In the genomic region with DNA sequence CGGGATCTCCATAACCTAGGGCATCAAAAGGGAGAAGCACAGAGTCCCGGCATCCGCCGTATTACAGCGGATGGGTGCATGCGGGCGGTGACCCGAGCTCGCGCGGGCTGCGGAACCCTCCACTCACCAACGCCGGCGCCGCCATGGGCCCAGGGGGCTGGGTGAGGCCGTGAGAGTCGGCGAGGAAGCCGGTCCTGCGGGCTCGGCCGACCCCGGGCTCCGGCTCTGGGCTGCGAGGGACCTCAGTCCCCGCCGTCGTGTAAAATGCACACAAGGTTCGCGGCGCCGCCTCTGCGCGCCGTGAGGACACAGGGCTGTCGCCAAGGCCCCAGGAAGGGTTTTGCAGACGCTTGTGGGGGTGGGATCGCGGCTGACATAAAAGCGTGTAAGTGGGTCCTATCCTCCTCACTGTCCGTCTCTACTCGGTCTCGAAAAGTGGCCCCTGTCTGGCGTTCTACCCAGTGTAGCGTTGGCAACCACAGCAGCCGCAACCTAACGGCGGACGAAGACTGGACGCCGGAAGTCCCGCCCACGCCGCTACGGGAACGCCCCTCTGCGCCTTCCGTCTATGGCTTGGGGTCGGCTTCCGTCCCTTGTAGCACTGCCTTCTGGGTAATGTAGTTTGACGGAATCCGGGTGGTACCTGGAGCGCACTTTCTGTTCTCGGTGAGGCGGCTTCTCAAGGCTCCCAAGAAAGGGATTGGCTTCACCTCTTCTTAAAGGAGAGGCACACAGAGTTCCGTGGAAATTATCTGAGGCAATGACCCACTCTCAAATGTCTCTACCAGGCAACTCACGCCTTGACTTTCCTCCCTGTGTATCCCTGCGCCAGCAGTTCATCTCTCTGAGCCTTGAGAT, we compare ENCODE assay signal across 8 cellular contexts. TPM values are rescaled to one million over a fixed set of nuclear protein-coding genes. Genes with fewer than 3 reads are reported as not detected.
A peak's percentile ranks its signal among the peaks of the same experiment; 100 is the strongest.
DNase-seq lines count a peak whose midpoint lies in the region; ATAC-seq and TF ChIP-seq lines count a peak whose summit lies in the region.

A gene (minus strand): TSS at position 519 of the 858 bp plus-strand sequence. CDS start 374 bp downstream, at position 145.

- peak; percentile 93 for ATAC-seq in HG02571 (IDR thresholded peaks at IDR 0.05; ENCODE audit: unreplicated experiment)

- H3K36me3 ChIP-seq in ascending aorta (peaks cover 9 to 24% of the 10 kb centered on the region in 2 donors), vagina (peaks cover 0 to 14% of the 10 kb centered on the region in 2 donors)

- H3K9me3 Mint-ChIP-seq in T-helper 1 cell treated with Interleukin-12 subunit alpha and Interleukin-12 subunit beta and Interleukin-4 antibody, amounts not matched to agents 30 μg/mL and 1 μg/mL, for 36 hours: peaks cover 39% of the 10 kb centered on the region

- peak within 1 kb of the TSS; percentile 90 for H3K4me3 Mint-ChIP-seq in T-helper 1 cell treated with Interleukin-12 subunit alpha and Interleukin-12 subunit beta and Interleukin-4 antibody, amounts not matched to agents 30 μg/mL and 1 μg/mL, for 36 hours

- DNase-seq in GM10266 (ENCODE audit: extremely low spot score): peak; percentile 89
- peak; percentile 81 for DNase-seq in NCI-H1092 (lab: John Stamatoyannopoulos, UW)
- peak; percentile 57 to 94 for DNase-seq in ascending aorta (ENCODE audit: low spot score in 2 of 2)
- DNase-seq in hepatic stellate cell (ENCODE audit: low spot score): peak; percentile 79
- DNase-seq in putamen (ENCODE audit: low spot score): peak; percentile 93
- DNase-seq in vagina (ENCODE audit: extremely low spot score in 2 of 2): peak in 1 of 2 donors; percentile 88

- TF ChIP-seq CTCF in GM10266 (IDR thresholded peaks at IDR 0.05; ENCODE audit: control insufficient read depth, insufficient read depth, low read depth, missing control alignments) (no peak), ascending aorta (IDR thresholded peaks at IDR 0.05) (no peak), vagina (IDR thresholded peaks at IDR 0.05) (no peak)

- H3K27ac Mint-ChIP-seq in T-helper 1 cell treated with Interleukin-12 subunit alpha and Interleukin-12 subunit beta and Interleukin-4 antibody, amounts not matched to agents 30 μg/mL and 1 μg/mL, for 36 hours: peak within 1 kb of the TSS; percentile 88

- H3K4me1 ChIP-seq in ascending aorta (peaks cover 0 to 3% of the 10 kb centered on the region in 2 donors), vagina (peaks cover 12% of the 10 kb centered on the region)

- peaks cover 12% of the 10 kb centered on the region for H3K4me1 Mint-ChIP-seq in T-helper 1 cell treated with Interleukin-12 subunit alpha and Interleukin-12 subunit beta and Interleukin-4 antibody, amounts not matched to agents 30 μg/mL and 1 μg/mL, for 36 hours (ENCODE audit: low read depth)

- peak in 1 of 2 donors; percentile 70 for TF ChIP-seq POLR2A in vagina (IDR thresholded peaks at IDR 0.05)

- intact Hi-C loops in ascending aorta (cut with DNase I) (loop anchor here (1.0 to 5.0 kb wide), 3 partner anchors 40 to 1714 kb away; a partner anchor contains a TSS), vagina (cut with DNase I) (no loop called here)

- H3K4me3 ChIP-seq in ascending aorta (peak within 1 kb of the TSS; percentile 80 to 89), vagina (peak within 1 kb of the TSS; percentile 86 to 89)

- H3K27me3 ChIP-seq in ascending aorta (no peaks in the 10 kb centered on the region), vagina (no peaks in the 10 kb centered on the region)

- H3K36me3 Mint-ChIP-seq in T-helper 1 cell treated with Interleukin-12 subunit alpha and Interleukin-12 subunit beta and Interleukin-4 antibody, amounts not matched to agents 30 μg/mL and 1 μg/mL, for 36 hours (ENCODE audit: low read depth): peaks cover 16% of the 10 kb centered on the region

- H3K27me3 Mint-ChIP-seq in T-helper 1 cell treated with Interleukin-12 subunit alpha and Interleukin-12 subunit beta and Interleukin-4 antibody, amounts not matched to agents 30 μg/mL and 1 μg/mL, for 36 hours (ENCODE audit: low read depth): no peaks in the 10 kb centered on the region

- peak within 1 kb of the TSS; percentile 75 to 80 for H3K27ac ChIP-seq in ascending aorta
- H3K27ac ChIP-seq in vagina: peak within 1 kb of the TSS; percentile 76

- H3K9me3 ChIP-seq in ascending aorta (no peaks in the 10 kb centered on the region), vagina (no peaks in the 10 kb centered on the region)

RNA-seq across cellular contexts. Expression of the gene that starts here (rescaled TPM):
- total RNA-seq in ascending aorta: 2.2 TPM
- 5.9 TPM for total RNA-seq in vagina
